ENCODE assay signal across 8 cellular contexts in the genomic region with DNA sequence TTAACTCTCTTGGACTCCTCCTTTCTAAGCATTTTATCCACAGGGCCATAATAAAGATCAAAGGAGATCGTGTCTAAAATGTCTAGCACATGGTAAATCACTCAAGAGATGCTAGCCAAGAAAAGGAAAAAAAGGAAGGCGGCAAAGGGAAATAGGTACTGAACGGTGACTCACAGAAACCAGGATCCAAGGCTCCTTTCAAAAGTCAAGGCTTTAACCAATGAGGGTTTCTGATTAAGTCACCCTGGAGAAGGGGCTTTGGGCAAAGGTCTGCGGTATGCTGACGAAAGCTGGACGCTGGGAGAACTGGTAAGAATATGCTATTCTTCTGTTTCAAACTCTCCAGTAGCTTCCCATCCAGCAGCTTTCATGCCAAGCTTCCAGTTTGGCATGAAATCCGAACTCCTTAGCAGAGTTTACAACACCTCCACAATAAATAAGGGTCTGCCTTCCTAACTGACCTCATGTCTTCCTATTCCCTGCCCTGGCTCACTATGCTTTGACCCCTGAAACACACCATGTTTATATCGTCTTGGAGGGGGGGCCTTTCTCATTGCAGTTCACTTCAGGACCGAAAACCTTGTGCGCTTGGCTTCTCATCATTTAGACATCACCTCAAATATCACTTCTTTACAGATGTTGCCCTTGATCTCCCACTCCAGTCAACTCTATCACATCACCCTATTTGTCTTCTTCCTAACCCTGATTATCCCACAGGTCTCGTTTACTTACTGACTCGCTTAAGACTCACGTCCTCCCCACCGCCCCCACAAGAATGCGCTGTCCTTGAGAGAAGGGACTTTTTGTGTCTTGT. TPM values are rescaled to one million over a fixed set of nuclear protein-coding genes. Genes with fewer than 3 reads are reported as not detected.
A peak's percentile ranks its signal among the peaks of the same experiment; 100 is the strongest.
DNase-seq lines count a peak whose midpoint lies in the region; ATAC-seq lines count a peak whose summit lies in the region.

No MANE protein-coding gene starts in this region.

- peaks cover 4% of the 10 kb centered on the region for H3K4me1 ChIP-seq in mesenchymal stem cell (ENCODE audit: control insufficient read depth, insufficient read depth, low read depth, low read length)

- peak; percentile 73 to 81 for ATAC-seq in activated CD4-positive, CD25-positive, alpha-beta regulatory T cell treated with anti-CD3 and anti-CD28 coated beads, Interleukin-2, amount 50 U/mL, for 24 hours

- no peak overlapping the region for H2BK5ac ChIP-seq in mesenchymal stem cell (ENCODE audit: low read depth, low read length, poor library complexity, severe bottlenecking)

- H2AFZ ChIP-seq in mesenchymal stem cell (ENCODE audit: low read depth, low read length) = no peak overlapping the region

- H3K14ac ChIP-seq in mesenchymal stem cell (ENCODE audit: low read length in 2 of 2) = no peak overlapping the region

- H3K9me3 ChIP-seq in mesenchymal stem cell (ENCODE audit: control insufficient read depth, low read length) = no peaks in the 10 kb centered on the region

- H3K27me3 ChIP-seq in mesenchymal stem cell (ENCODE audit: control insufficient read depth in 1 of 2, insufficient read depth in 1 of 2, low read length in 2 of 2) = no peaks in the 10 kb centered on the region

- H3K4me3 ChIP-seq in mesenchymal stem cell (ENCODE audit: insufficient read depth in 1 of 2, low read depth in 1 of 2, low read length in 2 of 2) = peak overlapping the region; percentile 28 to 81

- H3K79me1 ChIP-seq in mesenchymal stem cell (replicated peaks; ENCODE audit: low read length, poor library complexity, severe bottlenecking) = peaks cover 25% of the 10 kb centered on the region

- no peak overlapping the region for H4K91ac ChIP-seq in mesenchymal stem cell (ENCODE audit: low read length)

- no peak overlapping the region for H2BK12ac ChIP-seq in mesenchymal stem cell (ENCODE audit: low read length in 2 of 2)

- DNase-seq in NCI-H1417 (lab: John Stamatoyannopoulos, UW) = peak in 2 of 3 experiments; percentile 44 to 64
- no peak for DNase-seq in NCI-H1417 treated with DMSO at 0.1 percent for 48 hours (lab: John Stamatoyannopoulos, UW)
- DNase-seq in HuH-7.5 (ENCODE audit: low spot score) = peak; percentile 32
- DNase-seq in dermis blood vessel endothelial cell = peak; percentile 77
- DNase-seq in mesenchymal stem cell = peak; percentile 80
- DNase-seq in stimulated activated CD8-positive, alpha-beta memory T cell treated with anti-CD3 and anti-CD28 coated beads, Interleukin-2, amount 100 ng/mL, for 1 hour (ENCODE audit: low read depth in 2 of 2) = peak; percentile 13 to 42
- no peak for DNase-seq in NCI-H2196 treated with DMSO at 0.1 percent for 48 hours (lab: John Stamatoyannopoulos, UW; ENCODE audit: unreplicated experiment)

- no peak overlapping the region for H4K8ac ChIP-seq in mesenchymal stem cell (ENCODE audit: low read length)

- peak overlapping the region; percentile 79 for H3K4me2 ChIP-seq in mesenchymal stem cell (ENCODE audit: low read length, poor library complexity, severe bottlenecking)

- H2AK5ac ChIP-seq in mesenchymal stem cell (ENCODE audit: low read length, severe bottlenecking) = no peak overlapping the region

- H3K4ac ChIP-seq in mesenchymal stem cell (ENCODE audit: low read depth in 1 of 2, low read length in 2 of 2) = no peak overlapping the region

- H3K36me3 ChIP-seq in mesenchymal stem cell (ENCODE audit: control insufficient read depth in 1 of 2, insufficient read depth in 2 of 2, low read depth in 1 of 2, low read length in 2 of 2) = peaks cover 15 to 29% of the 10 kb centered on the region in 2 experiments

- no peak overlapping the region for H3K23ac ChIP-seq in mesenchymal stem cell (ENCODE audit: low read length in 2 of 2)

- H3K9ac ChIP-seq in mesenchymal stem cell (ENCODE audit: low read length) = peak overlapping the region; percentile 80

- H3K27ac ChIP-seq in mesenchymal stem cell (ENCODE audit: low read length, poor library complexity, severe bottlenecking) = peak overlapping the region; percentile 28

- WGBS in mesenchymal stem cell = 32% methylated on average over 12 of the region's 15 CpGs

- H2BK15ac ChIP-seq in mesenchymal stem cell (ENCODE audit: low read depth, poor library complexity, severe bottlenecking) = no peak overlapping the region

- H3K18ac ChIP-seq in mesenchymal stem cell (ENCODE audit: low read depth in 1 of 2, low read length in 2 of 2) = no peak overlapping the region

- H2BK120ac ChIP-seq in mesenchymal stem cell (ENCODE audit: low read depth, low read length) = no peak overlapping the region

RNA-seq across cellular contexts. Expression of a gene that starts 0.9 kb away (rescaled TPM):
- 16.8 and 22.2 TPM in 2 replicates for total RNA-seq in dermis blood vessel endothelial cell
- 17.0 TPM for polyA plus RNA-seq in mesenchymal stem cell (2013, experiment 1 of 2)
- polyA plus RNA-seq in mesenchymal stem cell (2013, experiment 2 of 2) = 17.5 TPM

RNA-seq across cellular contexts. Expression of a gene that starts 7.0 kb away (rescaled TPM):
- total RNA-seq in dermis blood vessel endothelial cell = 24.4 and 26.2 TPM in 2 replicates
- 13.0 TPM for polyA plus RNA-seq in mesenchymal stem cell (2013, experiment 1 of 2)
- 12.5 TPM for polyA plus RNA-seq in mesenchymal stem cell (2013, experiment 2 of 2)

RNA-seq across cellular contexts. Expression of a gene that starts 49.4 kb away (rescaled TPM):
- total RNA-seq in dermis blood vessel endothelial cell = 1.3 and 2.6 TPM in 2 replicates
- polyA plus RNA-seq in mesenchymal stem cell (2013, experiment 1 of 2) = 16.4 TPM
- polyA plus RNA-seq in mesenchymal stem cell (2013, experiment 2 of 2) = 13.8 TPM

Comparison
In these comparisons a context has a peak if more than half of its experiments do, and no peak if none do; other contexts are left out.
1. DNase-seq: peak in NCI-H1417 (2 of 3), HuH-7.5 (single experiment), dermis blood vessel endothelial cell (single experiment), mesenchymal stem cell (single experiment) and stimulated activated CD8-positive, alpha-beta memory T cell treated with anti-CD3 and anti-CD28 coated beads, Interleukin-2, amount 100 ng/mL, for 1 hour (2 of 2); none in NCI-H1417 treated with DMSO at 0.1 percent for 48 hours (single experiment) and NCI-H2196 treated with DMSO at 0.1 percent for 48 hours (single experiment).